Comparison of ENCODE assay signal across 30 cellular contexts in genomic region chr10:28495084-28495483, GRCh38.
"Had no signal": no experiment of that assay in that cellular context is flagged by ENCODE, and none has a peak within 500 bp of the region (broad histone marks: within the 10 kb centered on the region; RNA-seq: fewer than 3 reads in every experiment).

No MANE protein-coding gene starts in this region.

- H3K4me2 ChIP-seq: hepatocyte, smooth muscle cell had no signal

- H3K36me3 ChIP-seq: esophagus muscularis mucosa, gastroesophageal sphincter, heart left ventricle, prostate gland, right atrium auricular region, suprapubic skin had no signal

- H3K9me3 Mint-ChIP-seq: natural killer cell treated with Interleukin-12 subunit alpha and Interleukin-12 subunit beta and Interleukin-15 and Interleukin-18, amount 100 ng/mL, for 72 hours had no signal

- ATAC-seq: foreskin keratinocyte; gastroesophageal sphincter; heart left ventricle; left lobe of liver; mucosa of descending colon; natural killer cell treated with Interleukin-12 subunit alpha and Interleukin-12 subunit beta and Interleukin-15 and Interleukin-18, amount 100 ng/mL, for 72 hours; sciatic nerve; stimulated activated naive CD8-positive, alpha-beta T cell treated with anti-CD3 and anti-CD28 coated beads, Interleukin-15, amount 100 ng/mL, for 72 hours had no signal

- H3K36me3 Mint-ChIP-seq: type B pancreatic cell had no signal

- DNase-seq: cortex of kidney; dorsolateral prefrontal cortex; effector CD4-positive, alpha-beta T cell; foreskin keratinocyte; heart left ventricle; kidney; mucosa of descending colon; naive B cell; stimulated activated CD4-positive, alpha-beta T cell treated with anti-CD3 and anti-CD28 coated beads, Interleukin-12 subunit alpha, Interleukin-12 subunit beta, amount 100 ng/mL, for 4 hours; stimulated activated CD4-positive, alpha-beta T cell treated with anti-CD3 and anti-CD28 coated beads, Interleukin-1b, Interleukin-23, amount 100 ng/mL, for 48 hours; stimulated activated CD4-positive, alpha-beta T cell treated with anti-CD3 and anti-CD28 coated beads, Interleukin-4, amount 100 ng/mL, for 1 hour; stimulated activated CD8-positive, alpha-beta memory T cell treated with anti-CD3 and anti-CD28 coated beads, Interleukin-4, amount 100 ng/mL, for 48 hours; stimulated activated naive CD4-positive, alpha-beta T cell; stimulated activated naive CD8-positive, alpha-beta T cell treated with anti-CD3 and anti-CD28 coated beads, Interleukin-15, amount 100 ng/mL, for 72 hours had no signal

- H3K9me3 ChIP-seq: esophagus muscularis mucosa, gastroesophageal sphincter, heart left ventricle, mucosa of descending colon, prostate gland, right atrium auricular region, suprapubic skin had no signal

- H3K4me1 ChIP-seq: foreskin keratinocyte, gastroesophageal sphincter, prostate gland, right atrium auricular region, suprapubic skin had no signal

- H3K27me3 Mint-ChIP-seq: type B pancreatic cell had no signal

- FAIRE-seq: endothelial cell of umbilical vein, kidney had no signal

- H3K4me3 Mint-ChIP-seq: memory B cell; mesothelial cell of epicardium; natural killer cell treated with Interleukin-12 subunit alpha and Interleukin-12 subunit beta and Interleukin-15 and Interleukin-18, amount 100 ng/mL, for 72 hours; neural crest cell; stimulated activated naive CD8-positive, alpha-beta T cell treated with anti-CD3 and anti-CD28 coated beads, Interleukin-15, amount 100 ng/mL, for 72 hours; type B pancreatic cell had no signal

- H3K79me2 ChIP-seq: hepatocyte had no signal

- H2AFZ ChIP-seq: hepatocyte had no signal

- H3K4me1 Mint-ChIP-seq: memory B cell; stimulated activated naive CD8-positive, alpha-beta T cell treated with anti-CD3 and anti-CD28 coated beads, Interleukin-15, amount 100 ng/mL, for 72 hours had no signal

- H3K27me3 ChIP-seq: dorsolateral prefrontal cortex, esophagus muscularis mucosa, foreskin keratinocyte, gastroesophageal sphincter, heart left ventricle, hepatocyte, right atrium auricular region, suprapubic skin had no signal

- H3K4me3 ChIP-seq: dorsolateral prefrontal cortex, esophagus muscularis mucosa, gastroesophageal sphincter, heart left ventricle, hepatocyte, lung, mucosa of descending colon, prostate gland, right atrium auricular region, smooth muscle cell, suprapubic skin had no signal

- H3K27ac Mint-ChIP-seq: memory B cell; mesothelial cell of epicardium; natural killer cell treated with Interleukin-12 subunit alpha and Interleukin-12 subunit beta and Interleukin-15 and Interleukin-18, amount 100 ng/mL, for 72 hours; stimulated activated naive CD8-positive, alpha-beta T cell treated with anti-CD3 and anti-CD28 coated beads, Interleukin-15, amount 100 ng/mL, for 72 hours; type B pancreatic cell had no signal

- H3K27ac ChIP-seq: dorsolateral prefrontal cortex, esophagus muscularis mucosa, foreskin keratinocyte, gastroesophageal sphincter, heart left ventricle, hepatocyte, prostate gland, right atrium auricular region, suprapubic skin had no signal
